In the genomic region with DNA sequence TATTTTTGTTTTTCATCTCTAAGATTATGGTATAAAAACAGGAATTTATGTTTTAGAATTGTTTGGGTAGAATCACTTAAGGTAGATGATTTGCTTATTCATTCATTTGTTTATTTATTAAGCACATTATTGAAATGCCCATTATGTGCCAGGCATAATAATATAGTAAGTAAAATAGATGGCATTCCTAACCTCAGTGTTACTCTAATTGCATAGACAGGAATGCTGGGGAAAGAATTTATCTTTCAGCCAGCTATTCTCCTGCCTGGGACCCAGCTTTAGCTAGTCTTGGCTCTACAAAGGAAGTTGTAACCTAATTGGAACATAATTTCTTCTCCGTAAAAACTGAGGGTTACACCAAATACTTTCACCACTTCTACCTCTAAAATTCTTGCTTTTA, we compare ENCODE assay signal across 18 cellular contexts. TPM values are rescaled to one million over a fixed set of nuclear protein-coding genes. Genes with fewer than 3 reads are reported as not detected.
DNase-seq lines count a peak whose midpoint lies in the region; ATAC-seq and TF ChIP-seq lines count a peak whose summit lies in the region.
"Had no signal": no experiment of that assay in that cellular context is flagged by ENCODE, and none has a peak within 500 bp of the region (broad histone marks: within the 10 kb centered on the region; RNA-seq: fewer than 3 reads in every experiment).

No MANE protein-coding gene starts in this region.

- H3K36me3 Mint-ChIP-seq in CD8-positive, alpha-beta T cell: peaks cover 8% of the 10 kb centered on the region
- H3K36me3 Mint-ChIP-seq in endodermal cell (ENCODE audit: low read depth) (peaks cover 12% of the 10 kb centered on the region), neural progenitor cell (peaks cover 11% of the 10 kb centered on the region)
- H3K36me3 Mint-ChIP-seq: natural killer cell had no signal

- H3K27me3 ChIP-seq in CD8-positive, alpha-beta T cell (ENCODE audit: insufficient read depth, low read length): no peaks in the 10 kb centered on the region
- H3K27me3 ChIP-seq in Karpas-422 (ENCODE audit: low read length): no peaks in the 10 kb centered on the region
- H3K27me3 ChIP-seq in endodermal cell (ENCODE audit: control insufficient read depth, insufficient read depth, low read length, poor library complexity, severe bottlenecking): no peaks in the 10 kb centered on the region
- no peaks in the 10 kb centered on the region for H3K27me3 ChIP-seq in neural progenitor cell
- H3K27me3 ChIP-seq: adrenal gland, upper lobe of right lung had no signal

- POLR2A ChIA-PET in CD8-positive, alpha-beta T cell (lab: Charles Lee): no interaction called here

- H3K9me2 ChIP-seq in Karpas-422 (replicated peaks; ENCODE audit: insufficient read depth, low read length): no peaks in the 10 kb centered on the region

- H3K4me2 ChIP-seq in Karpas-422 (ENCODE audit: low read depth, low read length, poor library complexity, severe bottlenecking): peak overlapping the region; percentile 6
- no peak overlapping the region for H3K4me2 ChIP-seq in neural progenitor cell

- no peaks in the 10 kb centered on the region for H3K27me3 Mint-ChIP-seq in CD8-positive, alpha-beta T cell (ENCODE audit: low read depth)
- H3K27me3 Mint-ChIP-seq in endodermal cell (ENCODE audit: insufficient read depth) (no peaks in the 10 kb centered on the region), neural progenitor cell (ENCODE audit: insufficient read depth, low read depth) (no peaks in the 10 kb centered on the region)
- H3K27me3 Mint-ChIP-seq: activated CD4-positive, alpha-beta memory T cell treated with anti-CD3 and anti-CD28 coated beads, Interleukin-2, amount 10 ng/mL, durations not matched to agents 7 days and 5 days had no signal

- peaks cover 95% of the 10 kb centered on the region for H3K79me2 ChIP-seq in Karpas-422 (ENCODE audit: low read length)
- peaks cover 36% of the 10 kb centered on the region for H3K79me2 ChIP-seq in neural progenitor cell (ENCODE audit: low read depth)

- H3K4me3 ChIP-seq in CD8-positive, alpha-beta T cell (ENCODE audit: low read depth, low read length): no peak overlapping the region
- H3K4me3 ChIP-seq in Karpas-422 (ENCODE audit: low read length): no peak overlapping the region
- no peak overlapping the region for H3K4me3 ChIP-seq in endodermal cell (ENCODE audit: low read length)
- H3K4me3 ChIP-seq in neural progenitor cell: no peak overlapping the region
- H3K4me3 ChIP-seq: adrenal gland, coronary artery, upper lobe of right lung had no signal

- H4K20me1 ChIP-seq in Karpas-422 (ENCODE audit: insufficient read depth, low read depth, low read length): no peaks in the 10 kb centered on the region
- H4K20me1 ChIP-seq in neural progenitor cell (ENCODE audit: low read depth): peaks cover 2% of the 10 kb centered on the region

- H3K27ac ChIP-seq in CD8-positive, alpha-beta T cell (ENCODE audit: low read depth, low read length): no peak overlapping the region
- H3K27ac ChIP-seq in Karpas-422 (ENCODE audit: low read length): no peak overlapping the region
- H3K27ac ChIP-seq in endodermal cell (ENCODE audit: low read depth, low read length): no peak overlapping the region
- no peak overlapping the region for H3K27ac ChIP-seq in neural progenitor cell
- H3K27ac ChIP-seq: adrenal gland, upper lobe of right lung had no signal

- peak overlapping the region; percentile 15 for H3K27ac Mint-ChIP-seq in CD8-positive, alpha-beta T cell
- H3K27ac Mint-ChIP-seq in endodermal cell (peak overlapping the region; percentile 50), neural progenitor cell (no peak overlapping the region)
- H3K27ac Mint-ChIP-seq: activated CD4-positive, alpha-beta memory T cell treated with anti-CD3 and anti-CD28 coated beads, Interleukin-2, amount 10 ng/mL, durations not matched to agents 7 days and 5 days had no signal

- ATAC-seq in CD8-positive, alpha-beta T cell: no peak
- ATAC-seq in GM21528 (IDR thresholded peaks at IDR 0.05; ENCODE audit: low FRiP score, unreplicated experiment) (no peak), GM19023 (IDR thresholded peaks at IDR 0.05; ENCODE audit: unreplicated experiment) (no peak)
- ATAC-seq: left lobe of liver, natural killer cell, upper lobe of right lung had no signal

- no peak overlapping the region for H3K4me3 Mint-ChIP-seq in CD8-positive, alpha-beta T cell
- H3K4me3 Mint-ChIP-seq in endodermal cell (no peak overlapping the region), neural progenitor cell (no peak overlapping the region)
- H3K4me3 Mint-ChIP-seq: activated CD4-positive, alpha-beta memory T cell treated with anti-CD3 and anti-CD28 coated beads, Interleukin-2, amount 10 ng/mL, durations not matched to agents 7 days and 5 days; natural killer cell had no signal

- H3K9ac ChIP-seq in Karpas-422 (ENCODE audit: low read length) (no peak overlapping the region), endodermal cell (ENCODE audit: extremely low read depth, low read length, poor library complexity, severe bottlenecking) (no peak overlapping the region), neural progenitor cell (no peak overlapping the region)

- intact Hi-C loops in CD8-positive, alpha-beta T cell (cut with DNase I, micrococcal nuclease): no loop called here

- no peaks in the 10 kb centered on the region for H3F3A ChIP-seq in neural progenitor cell (ENCODE audit: low read depth)

- peaks cover 8% of the 10 kb centered on the region for H3K4me1 ChIP-seq in CD8-positive, alpha-beta T cell (ENCODE audit: insufficient read depth, low read length)
- H3K4me1 ChIP-seq in Karpas-422 (ENCODE audit: low read length) (peaks cover 45% of the 10 kb centered on the region), endodermal cell (ENCODE audit: control insufficient read depth, insufficient read depth, low read length) (no peaks in the 10 kb centered on the region), neural progenitor cell (peaks cover 10% of the 10 kb centered on the region)

- no peaks in the 10 kb centered on the region for H3K36me3 ChIP-seq in CD8-positive, alpha-beta T cell (ENCODE audit: insufficient read depth, low read length)
- H3K36me3 ChIP-seq in Karpas-422 (ENCODE audit: insufficient read depth, low read length) (no peaks in the 10 kb centered on the region), endodermal cell (ENCODE audit: control insufficient read depth, insufficient read depth, low read length) (peaks cover 19% of the 10 kb centered on the region), neural progenitor cell (no peaks in the 10 kb centered on the region)
- H3K36me3 ChIP-seq: adrenal gland had no signal

- CTCF ChIA-PET in CD8-positive, alpha-beta T cell (lab: Charles Lee): no interaction called here

- no peaks in the 10 kb centered on the region for H3K9me3 ChIP-seq in CD8-positive, alpha-beta T cell (ENCODE audit: low read length)
- H3K9me3 ChIP-seq in Karpas-422 (ENCODE audit: low read length): no peaks in the 10 kb centered on the region
- H3K9me3 ChIP-seq in endodermal cell (ENCODE audit: control insufficient read depth, low read length): no peaks in the 10 kb centered on the region
- H3K9me3 ChIP-seq in neural progenitor cell (ENCODE audit: low read depth): no peaks in the 10 kb centered on the region
- H3K9me3 ChIP-seq: adrenal gland, upper lobe of right lung had no signal

- H3K9me3 Mint-ChIP-seq in CD8-positive, alpha-beta T cell: no peaks in the 10 kb centered on the region
- H3K9me3 Mint-ChIP-seq in endodermal cell (no peaks in the 10 kb centered on the region), neural progenitor cell (no peaks in the 10 kb centered on the region)
- H3K9me3 Mint-ChIP-seq: activated CD4-positive, alpha-beta memory T cell treated with anti-CD3 and anti-CD28 coated beads, Interleukin-2, amount 10 ng/mL, durations not matched to agents 7 days and 5 days; natural killer cell had no signal

- TF ChIP-seq CTCF in CD8-positive, alpha-beta T cell (IDR thresholded peaks at IDR 0.05): no peak
- TF ChIP-seq CTCF in endodermal cell (conservative IDR thresholded peaks at IDR 0.05): no peak
- TF ChIP-seq CTCF in neural progenitor cell (IDR thresholded peaks at IDR 0.05): no peak

- no peak for DNase-seq in CD8-positive, alpha-beta T cell
- DNase-seq in Karpas-422: no peak
- no peak for DNase-seq in endodermal cell
- DNase-seq in neural progenitor cell (ENCODE audit: low spot score): peak; percentile 31
- no peak for DNase-seq in GF-D8 (lab: John Stamatoyannopoulos, UW)
- DNase-seq in DMS153 (lab: John Stamatoyannopoulos, UW): no peak
- DNase-seq: activated CD4-positive, alpha-beta memory T cell treated with anti-CD3 and anti-CD28 coated beads, Interleukin-2, amount 10 ng/mL, durations not matched to agents 7 days and 5 days; adrenal gland; AML-193; erythroblast; natural killer cell; NCI-H1105; stimulated activated CD4-positive, alpha-beta T cell treated with anti-CD3 and anti-CD28 coated beads, Interleukin-4, amount 100 ng/mL, for 1 hour; upper lobe of right lung had no signal

- peaks cover 61% of the 10 kb centered on the region for H3K4me1 Mint-ChIP-seq in CD8-positive, alpha-beta T cell (ENCODE audit: low read depth)
- H3K4me1 Mint-ChIP-seq in endodermal cell: peaks cover 10% of the 10 kb centered on the region
- H3K4me1 Mint-ChIP-seq in neural progenitor cell: peaks cover 20% of the 10 kb centered on the region

- 100% methylated on average over 1 of the region's 1 CpG; no CpG with 5 or more reads in 1 of the 2 experiments for WGBS in endodermal cell (ENCODE audit: insufficient coverage in 1 of 2, insufficient read length in 1 of 2), 2 experiments

- H2AFZ ChIP-seq in Karpas-422 (ENCODE audit: low read length): no peak overlapping the region
- no peak overlapping the region for H2AFZ ChIP-seq in neural progenitor cell (replicated peaks)

RNA-seq across cellular contexts. Expression of a gene that starts 44.6 kb away (rescaled TPM):
- total RNA-seq in CD8-positive, alpha-beta T cell: 10 to 100 TPM; 22.0 to 27.6 TPM
- total RNA-seq in Karpas-422 (2014; rRNA removed; shearing (Covaris generic); ENCODE audit: low replicate concordance): 10.1 and 41.6 TPM in 2 replicates
- total RNA-seq in endodermal cell: 10 to 100 TPM; 38.8 to 40.3 TPM
- 16.0 TPM for polyA plus RNA-seq in endodermal cell (2013, experiment 1 of 2)
- 18.5 TPM for polyA plus RNA-seq in endodermal cell (2013, experiment 2 of 2)
- 11.8 and 14.3 TPM in 2 replicates for total RNA-seq in neural progenitor cell (ENCODE audit: low replicate concordance)
